ENCODE assay signal across 1 cellular context in genomic region chr15:55319537-55320325, GRCh38.
TF ChIP-seq lines count a peak whose summit lies in the region.

No MANE protein-coding gene starts in this region.

TF ChIP-seq in HCT116, 20 proteins besides CTCF, POLR2A, EP300 and RAD21 (continued from another document):
- no peak for TF ChIP-seq REST (IDR thresholded peaks at IDR 0.05; ENCODE audit: low read depth)
- TF ChIP-seq SP1 (IDR thresholded peaks at IDR 0.05; ENCODE audit: low read depth), result no peak
- no peak for TF ChIP-seq TCF7L2 (IDR thresholded peaks at IDR 0.05; ENCODE audit: borderline replicate concordance, extremely low read depth, insufficient read depth, insufficient read length)
- no peak for TF ChIP-seq ZNF274 (IDR thresholded peaks at IDR 0.05; ENCODE audit: low read depth, low read length)
- TF ChIP-seq EGR1 (IDR thresholded peaks at IDR 0.05; ENCODE audit: low read depth), result no peak
- no peak for TF ChIP-seq MAX (IDR thresholded peaks at IDR 0.05)
